7 cellular contexts compared by ENCODE assay signal in the genomic region with DNA sequence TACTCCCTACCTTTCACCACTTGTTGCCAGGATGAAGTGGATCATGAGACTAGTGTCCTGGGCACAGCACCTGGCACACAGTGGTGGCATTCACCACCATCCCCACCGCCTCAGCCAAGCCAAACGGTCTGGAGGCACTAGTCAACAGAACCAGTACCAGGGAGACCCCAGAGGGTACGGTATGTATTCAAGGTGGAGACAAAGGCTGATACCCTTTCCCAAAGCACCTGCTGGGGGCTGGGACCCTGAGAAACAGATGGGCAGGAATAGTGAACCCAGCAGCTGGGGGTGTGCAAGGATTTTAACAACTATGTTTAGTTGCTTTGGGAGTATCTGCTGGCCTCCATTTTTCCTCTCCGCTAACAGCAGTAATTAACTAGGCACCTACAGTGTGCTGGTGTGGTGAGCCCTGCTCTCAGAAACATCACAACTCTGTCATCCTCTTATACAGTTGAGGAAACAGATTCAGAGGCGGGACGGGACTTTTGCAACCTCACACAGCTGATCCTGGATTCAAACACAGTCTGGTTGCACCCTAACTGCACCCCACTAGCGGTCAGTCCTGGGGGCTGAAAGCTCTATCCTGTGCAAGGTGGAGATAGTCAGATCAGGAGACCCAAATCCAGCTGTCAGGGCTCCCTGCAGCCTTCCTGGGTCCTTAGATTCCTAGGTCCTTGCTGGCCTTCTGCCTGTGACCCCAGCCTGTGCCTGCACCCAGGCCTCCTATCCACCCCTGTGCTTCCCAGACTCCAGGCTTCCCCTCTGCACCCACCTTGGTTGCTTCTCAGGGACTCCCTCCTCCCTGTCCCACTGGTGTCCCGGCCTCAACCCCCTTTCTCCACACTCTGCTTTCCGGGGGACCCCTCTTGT. TPM values are rescaled to one million over a fixed set of nuclear protein-coding genes. Genes with fewer than 3 reads are reported as not detected.
A peak's percentile ranks its signal among the peaks of the same experiment; 100 is the strongest.
DNase-seq lines count a peak whose midpoint lies in the region; ATAC-seq and TF ChIP-seq lines count a peak whose summit lies in the region.

No MANE protein-coding gene starts in this region.

- intact Hi-C loops in activated CD8-positive, alpha-beta T cell treated with anti-CD3 and anti-CD28 coated beads for 36 hours (cut with micrococcal nuclease), result no loop called here
- intact Hi-C loops in right cardiac atrium (cut with DNase I), result loop anchor here in 1 of 4 donors (10.0 kb wide), 1 partner anchor 222 kb away; a partner anchor contains a TSS

- peaks cover 10% of the 10 kb centered on the region for H3K4me1 ChIP-seq in right cardiac atrium (ENCODE audit: control insufficient read depth, insufficient read depth, low read length)

- peak overlapping the region; percentile 59 for H3K27ac ChIP-seq in right cardiac atrium (ENCODE audit: low read length)

- DNase-seq in HK-2 (ENCODE audit: unreplicated experiment) (peak; percentile 20), right cardiac atrium (peak in 1 of 3 donors; percentile 55), NK-92 (lab: John Stamatoyannopoulos, UW; ENCODE audit: unreplicated experiment) (no peak), NCI-H2081 treated with DMSO at 0.1 percent for 48 hours (lab: John Stamatoyannopoulos, UW) (no peak)
- DNase-seq in activated CD8-positive, alpha-beta T cell treated with anti-CD3 and anti-CD28 coated beads for 36 hours, result peak; percentile 26
- DNase-seq in stimulated activated naive B cell treated with anti-CD40 and anti-IgM and Interleukin-4, amounts not matched to agents 10 μg/mL and 1 μg/mL and 100 μg/mL, for 72 hours, result no peak

- CTCF ChIA-PET in activated CD8-positive, alpha-beta T cell treated with anti-CD3 and anti-CD28 coated beads for 36 hours (lab: Charles Lee), result interaction anchor here (1.2 to 4.3 kb wide), 3 partner anchors 47 to 225 kb away, joined by 4 to 30 read pairs (median 4); a partner anchor contains a TSS

- H3K4me3 Mint-ChIP-seq in activated CD8-positive, alpha-beta T cell treated with anti-CD3 and anti-CD28 coated beads for 36 hours, result peak overlapping the region; percentile 68
- peak overlapping the region; percentile 78 to 80 for H3K4me3 Mint-ChIP-seq in stimulated activated naive B cell treated with anti-CD40 and anti-IgM and Interleukin-4, amounts not matched to agents 10 μg/mL and 1 μg/mL and 100 μg/mL, for 72 hours

- WGBS in right cardiac atrium, result 50% methylated on average over 9 of the region's 9 CpGs

- no peak overlapping the region for H3K27ac Mint-ChIP-seq in activated CD8-positive, alpha-beta T cell treated with anti-CD3 and anti-CD28 coated beads for 36 hours
- no peak overlapping the region for H3K27ac Mint-ChIP-seq in stimulated activated naive B cell treated with anti-CD40 and anti-IgM and Interleukin-4, amounts not matched to agents 10 μg/mL and 1 μg/mL and 100 μg/mL, for 72 hours

- no peak for TF ChIP-seq CTCF in activated CD8-positive, alpha-beta T cell treated with anti-CD3 and anti-CD28 coated beads for 36 hours (IDR thresholded peaks at IDR 0.05)

- H3K9me3 ChIP-seq in right cardiac atrium (ENCODE audit: control insufficient read depth, low read length), result no peaks in the 10 kb centered on the region

- no peaks in the 10 kb centered on the region for H3K27me3 Mint-ChIP-seq in activated CD8-positive, alpha-beta T cell treated with anti-CD3 and anti-CD28 coated beads for 36 hours
- H3K27me3 Mint-ChIP-seq in stimulated activated naive B cell treated with anti-CD40 and anti-IgM and Interleukin-4, amounts not matched to agents 10 μg/mL and 1 μg/mL and 100 μg/mL, for 72 hours, result no peaks in the 10 kb centered on the region

- H3K4me3 ChIP-seq in right cardiac atrium (ENCODE audit: low read length), result peak overlapping the region; percentile 83

- no peak for ATAC-seq in activated CD8-positive, alpha-beta T cell treated with anti-CD3 and anti-CD28 coated beads for 36 hours
- peak in 1 of 2 donors; percentile 4 for ATAC-seq in right cardiac atrium
- ATAC-seq in stimulated activated naive B cell treated with anti-CD40 and anti-IgM and Interleukin-4, amounts not matched to agents 10 μg/mL and 1 μg/mL and 100 μg/mL, for 72 hours (replicated peaks), result no peak
- no peak for ATAC-seq in GM19397 (IDR thresholded peaks at IDR 0.05; ENCODE audit: unreplicated experiment)

- H3K27me3 ChIP-seq in right cardiac atrium (ENCODE audit: control insufficient read depth, insufficient read depth), result no peaks in the 10 kb centered on the region

- POLR2A ChIA-PET in activated CD8-positive, alpha-beta T cell treated with anti-CD3 and anti-CD28 coated beads for 36 hours (lab: Charles Lee), result interaction anchor here (1.3 kb wide), 1 partner anchor 10 kb away, joined by 3 read pairs; no protein-coding TSS in a partner anchor

- no peaks in the 10 kb centered on the region for H3K9me3 Mint-ChIP-seq in activated CD8-positive, alpha-beta T cell treated with anti-CD3 and anti-CD28 coated beads for 36 hours
- H3K9me3 Mint-ChIP-seq in stimulated activated naive B cell treated with anti-CD40 and anti-IgM and Interleukin-4, amounts not matched to agents 10 μg/mL and 1 μg/mL and 100 μg/mL, for 72 hours, result no peaks in the 10 kb centered on the region

- H3K4me1 Mint-ChIP-seq in activated CD8-positive, alpha-beta T cell treated with anti-CD3 and anti-CD28 coated beads for 36 hours (ENCODE audit: low read depth), result peaks cover 12% of the 10 kb centered on the region
- peaks cover 26 to 30% of the 10 kb centered on the region in 2 donors for H3K4me1 Mint-ChIP-seq in stimulated activated naive B cell treated with anti-CD40 and anti-IgM and Interleukin-4, amounts not matched to agents 10 μg/mL and 1 μg/mL and 100 μg/mL, for 72 hours

- no peaks in the 10 kb centered on the region for H3K36me3 Mint-ChIP-seq in activated CD8-positive, alpha-beta T cell treated with anti-CD3 and anti-CD28 coated beads for 36 hours (ENCODE audit: low read depth)
- H3K36me3 Mint-ChIP-seq in stimulated activated naive B cell treated with anti-CD40 and anti-IgM and Interleukin-4, amounts not matched to agents 10 μg/mL and 1 μg/mL and 100 μg/mL, for 72 hours, result no peaks in the 10 kb centered on the region

RNA-seq across cellular contexts. Expression of a gene that starts 1.2 kb away (rescaled TPM):
- 1 to 10 TPM; 5.6 to 5.8 TPM for total RNA-seq in activated CD8-positive, alpha-beta T cell treated with anti-CD3 and anti-CD28 coated beads for 36 hours
- total RNA-seq in right cardiac atrium, result 100 to 1,000 TPM; 160 to 207 (median 170) TPM
- polyA plus RNA-seq in right cardiac atrium, result 221 TPM

RNA-seq across cellular contexts. Expression of a gene that starts 41.1 kb away (rescaled TPM):
- 10 to 100 TPM; 35.4 to 38.2 TPM for total RNA-seq in activated CD8-positive, alpha-beta T cell treated with anti-CD3 and anti-CD28 coated beads for 36 hours
- 10 to 100 TPM; 22.4 to 27.0 (median 24.6) TPM for total RNA-seq in right cardiac atrium
- 26.0 TPM for polyA plus RNA-seq in right cardiac atrium

RNA-seq across cellular contexts. Expression of a gene that starts 47.5 kb away (rescaled TPM):
- 10 to 100 TPM; 10.2 to 10.9 TPM for total RNA-seq in activated CD8-positive, alpha-beta T cell treated with anti-CD3 and anti-CD28 coated beads for 36 hours
- total RNA-seq in right cardiac atrium, result 10 to 100 TPM; 11.9 to 13.9 (median 12.8) TPM
- polyA plus RNA-seq in right cardiac atrium, result 5.6 TPM

Comparison
In these comparisons a context has a peak if more than half of its experiments do, and no peak if none do; other contexts are left out.
1. DNase-seq: peak in HK-2 (single experiment) and activated CD8-positive, alpha-beta T cell treated with anti-CD3 and anti-CD28 coated beads for 36 hours (single experiment); none in stimulated activated naive B cell treated with anti-CD40 and anti-IgM and Interleukin-4, amounts not matched to agents 10 μg/mL and 1 μg/mL and 100 μg/mL, for 72 hours (single experiment), NK-92 (single experiment) and NCI-H2081 treated with DMSO at 0.1 percent for 48 hours (single experiment).
2. RNA of a gene that starts 1.2 kb away (total RNA-seq): 160 to 207 TPM in right cardiac atrium; 5.6 to 5.8 TPM in activated CD8-positive, alpha-beta T cell treated with anti-CD3 and anti-CD28 coated beads for 36 hours; every median in the first group is over 10 times any median in the second.